39 cellular contexts compared by ENCODE assay signal in genomic region chr17:43706235-43706634, GRCh38. TPM values are rescaled to one million over a fixed set of nuclear protein-coding genes. Genes with fewer than 3 reads are reported as not detected.
"Had no signal": no experiment of that assay in that cellular context is flagged by ENCODE, and none has a peak within 500 bp of the region (broad histone marks: within the 10 kb centered on the region; RNA-seq: fewer than 3 reads in every experiment).

No MANE protein-coding gene starts in this region.

- DNase-seq: activated effector memory CD4-positive, alpha-beta T cell treated with anti-CD3 and anti-CD28 coated beads, Interleukin-2, amount 50 U/mL, for 16 hours; activated effector memory CD4-positive, alpha-beta T cell treated with Interleukin-2 at 50 U/mL for 16 hours; activated gamma-delta T cell; activated gamma-delta T cell treated with Interleukin-2 at 50 U/mL for 16 hours; activated naive CD4-positive, alpha-beta T cell; activated naive CD4-positive, alpha-beta T cell treated with anti-CD3 and anti-CD28 coated beads for 36 hours; activated naive CD4-positive, alpha-beta T cell treated with anti-CD3 and anti-CD28 coated beads, Interleukin-2, amount 10 ng/mL, durations not matched to agents 7 days and 5 days; activated naive CD4-positive, alpha-beta T cell treated with anti-CD3 and anti-CD28 coated beads, Interleukin-2, amount 50 U/mL, for 16 hours; activated naive CD4-positive, alpha-beta T cell treated with Interleukin-2 at 50 U/mL for 16 hours; activated naive CD8-positive, alpha-beta T cell treated with anti-CD3 and anti-CD28 coated beads for 36 hours; activated naive CD8-positive, alpha-beta T cell treated with anti-CD3 and anti-CD28 coated beads, Interleukin-2, amount 10 ng/mL, durations not matched to agents 7 days and 5 days; activated naive CD8-positive, alpha-beta T cell treated with anti-CD3 and anti-CD28 coated beads, Interleukin-2, amount 50 U/mL, for 24 hours; activated T-cell treated with anti-CD3 and anti-CD28 coated beads, Interleukin-2, amount 50 U/mL, for 1 hour; activated T-cell treated with anti-CD3 and anti-CD28 coated beads, Interleukin-2, amount 50 U/mL, for 24 hours; activated T-cell treated with anti-CD3 and anti-CD28 coated beads, Interleukin-2, amount 50 U/mL, for 4 hours; activated T-cell treated with anti-CD3 and anti-CD28 coated beads, Interleukin-2, amount 50 U/mL, for 48 hours; activated T-cell treated with anti-CD3 and anti-CD28 coated beads, Interleukin-2, amount 50 U/mL, for 72 hours; adrenal gland; amniotic stem cell; amygdala; anterior cingulate cortex; aorta; body of pancreas; brain microvascular endothelial cell; caudate nucleus; central memory CD4-positive, alpha-beta T cell; cerebellar nuclear complex had no signal

- H3K27me3 ChIP-seq: adrenal gland, ascending aorta, body of pancreas, brain microvascular endothelial cell, cardiac muscle cell had no signal

- FAIRE-seq: astrocyte, bronchial epithelial cell had no signal

- H3K9me3 ChIP-seq: adrenal gland, ascending aorta, body of pancreas, breast epithelium had no signal

- ATAC-seq: activated naive CD4-positive, alpha-beta T cell treated with anti-CD3 and anti-CD28 coated beads, Interleukin-2, amount 50 U/mL, for 72 hours; activated naive CD8-positive, alpha-beta T cell treated with anti-CD3 and anti-CD28 coated beads, Interleukin-2, amount 50 U/mL, for 24 hours; activated T-cell treated with anti-CD3 and anti-CD28 coated beads, Interleukin-2, amount 50 U/mL, for 4 hours; activated T-cell treated with anti-CD3 and anti-CD28 coated beads, Interleukin-2, amount 50 U/mL, for 72 hours; activated T-helper 17 cell treated with anti-CD3 and anti-CD28 coated beads, Interleukin-2, amount 50 U/mL, for 72 hours; body of pancreas had no signal

- H3K4me3 ChIP-seq: adrenal gland, ascending aorta, body of pancreas, breast epithelium, cardiac muscle cell had no signal

- H3K4me1 ChIP-seq: adrenal gland, ascending aorta, body of pancreas, breast epithelium had no signal

- H3K27ac ChIP-seq: adrenal gland, ascending aorta, body of pancreas, brain microvascular endothelial cell, breast epithelium, cardiac muscle cell had no signal

- H3K36me3 ChIP-seq: adrenal gland, ascending aorta, brain microvascular endothelial cell, breast epithelium, cardiac muscle cell had no signal

RNA-seq across cellular contexts. Expression of gene MEOX1, which starts 44.5 kb away (rescaled TPM):
- total RNA-seq: astrocyte, bronchial epithelial cell had no signal

RNA-seq across cellular contexts. Expression of gene SOST, which starts 52.4 kb away (rescaled TPM):
- total RNA-seq: activated naive CD4-positive, alpha-beta T cell treated with anti-CD3 and anti-CD28 coated beads for 36 hours; activated naive CD4-positive, alpha-beta T cell treated with anti-CD3 and anti-CD28 coated beads, Interleukin-2, amount 50 U/mL, for 72 hours; activated naive CD8-positive, alpha-beta T cell treated with anti-CD3 and anti-CD28 coated beads for 36 hours; activated naive CD8-positive, alpha-beta T cell treated with anti-CD3 and anti-CD28 coated beads, Interleukin-2, amount 10 ng/mL, durations not matched to agents 7 days and 5 days; activated T-cell treated with anti-CD3 and anti-CD28 coated beads, Interleukin-2, amount 50 U/mL, for 4 hours; activated T-cell treated with anti-CD3 and anti-CD28 coated beads, Interleukin-2, amount 50 U/mL, for 72 hours; activated T-helper 1 cell treated with anti-CD3 and anti-CD28 coated beads, Interleukin-12 subunit alpha, Interleukin-12 subunit beta, Interleukin-2, Interleukin-4 antibody, amounts not matched to agents 30 ng/mL and 10 ng/mL and 1 ng/mL, durations not matched to agents 14 hours and 24 hours and 36 hours; activated T-helper 17 cell treated with anti-CD3 and anti-CD28 coated beads, Interleukin-2, amount 50 U/mL, for 72 hours; activated T-helper 2 cell treated with anti-CD3 and anti-CD28 coated beads, Interferon-gamma antibody, Interleukin-2, Interleukin-4, amounts not matched to agents 10 μg/mL and 5 μg/mL and 100 μg/mL, durations not matched to agents 14 hours and 24 hours and 36 hours; adrenal gland; astrocyte; body of pancreas; breast epithelium; bronchial epithelial cell; cerebellum; chondrocyte had no signal
- polyA plus RNA-seq: adipose tissue, adrenal gland had no signal
